ENCODE assay signal across 1 cellular context in the genomic region with DNA sequence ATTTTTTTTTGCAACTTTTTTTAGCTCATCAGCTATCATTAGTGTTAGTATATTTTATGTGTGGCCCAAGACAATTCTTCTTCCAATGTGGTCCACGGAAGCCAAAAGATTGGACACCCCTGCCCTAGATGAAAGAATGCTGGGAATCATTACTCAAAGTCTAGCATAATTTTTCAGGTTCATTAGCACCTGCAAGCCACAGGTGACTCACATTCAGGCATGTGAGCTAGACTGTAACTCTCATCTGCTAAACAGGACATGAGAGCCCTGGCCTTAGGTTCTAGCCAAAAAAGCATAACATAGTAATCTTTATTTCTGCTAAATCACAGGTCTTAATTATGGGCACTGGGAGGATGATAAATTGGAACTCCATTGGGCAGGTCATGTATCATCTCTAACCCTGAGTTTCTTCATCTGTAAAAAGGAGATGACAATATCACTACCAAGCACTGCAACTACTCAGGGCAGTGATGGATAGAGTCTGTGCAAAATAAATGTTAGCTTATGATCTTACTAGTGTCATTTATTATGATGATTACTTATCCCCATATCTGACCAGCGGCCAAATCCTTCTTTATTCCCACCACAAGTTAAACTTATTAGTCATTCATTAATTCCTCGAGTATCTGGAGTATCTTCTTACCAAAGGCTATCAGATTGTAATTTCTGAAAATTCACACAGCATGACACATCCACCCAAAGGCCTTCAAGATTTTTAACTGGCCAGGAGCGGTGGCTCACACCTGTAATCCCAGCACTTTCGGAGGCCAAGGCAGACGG.
TF ChIP-seq lines count a peak whose summit lies in the region.

No MANE protein-coding gene starts in this region.

TF ChIP-seq in SK-N-SH, 30 proteins besides CTCF, POLR2A, EP300 and RAD21 (continued from another document):
- TF ChIP-seq REST (IDR thresholded peaks at IDR 0.05; ENCODE audit: low read depth, low read length), result no peak
- TF ChIP-seq, protein P1, sequence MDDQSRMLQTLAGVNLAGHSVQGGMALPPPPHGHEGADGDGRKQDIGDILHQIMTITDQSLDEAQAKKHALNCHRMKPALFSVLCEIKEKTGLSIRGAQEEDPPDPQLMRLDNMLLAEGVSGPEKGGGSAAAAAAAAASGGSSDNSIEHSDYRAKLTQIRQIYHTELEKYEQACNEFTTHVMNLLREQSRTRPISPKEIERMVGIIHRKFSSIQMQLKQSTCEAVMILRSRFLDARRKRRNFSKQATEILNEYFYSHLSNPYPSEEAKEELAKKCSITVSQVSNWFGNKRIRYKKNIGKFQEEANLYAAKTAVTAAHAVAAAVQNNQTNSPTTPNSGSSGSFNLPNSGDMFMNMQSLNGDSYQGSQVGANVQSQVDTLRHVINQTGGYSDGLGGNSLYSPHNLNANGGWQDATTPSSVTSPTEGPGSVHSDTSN (IDR thresholded peaks at IDR 0.05), result peak; percentile 91
- no peak for TF ChIP-seq EZH2phosphoT487 (IDR thresholded peaks at IDR 0.05; ENCODE audit: borderline replicate concordance, low read depth)
- TF ChIP-seq TEAD4 (IDR thresholded peaks at IDR 0.05; ENCODE audit: borderline replicate concordance, insufficient read depth), result 0 out of 2 replicates have a peak, but pooled peaks have one; percentile 23
- no peak for TF ChIP-seq NRF1 (IDR thresholded peaks at IDR 0.05; ENCODE audit: low read depth, low read length)
- no peak for TF ChIP-seq RCOR1 (IDR thresholded peaks at IDR 0.05; ENCODE audit: low read length)
- no peak for TF ChIP-seq GABPA (IDR thresholded peaks at IDR 0.05; ENCODE audit: low read depth)
- TF ChIP-seq FOXJ3 (CRISPR knock-in tag; IDR thresholded peaks at IDR 0.05), result no peak
- peak; percentile 46; the same call in 1 of the 2 replicates for TF ChIP-seq FOSL2 (IDR thresholded peaks at IDR 0.05; ENCODE audit: borderline replicate concordance, low read depth)
- TF ChIP-seq RFX5 (IDR thresholded peaks at IDR 0.05; ENCODE audit: low read length), result no peak
- TF ChIP-seq FOXM1 (IDR thresholded peaks at IDR 0.05; ENCODE audit: low read depth), result no peak
- peak; percentile 71 for TF ChIP-seq JUND (IDR thresholded peaks at IDR 0.05)
- no peak for TF ChIP-seq YY1 (IDR thresholded peaks at IDR 0.05; ENCODE audit: low read depth)
- TF ChIP-seq MXI1 (IDR thresholded peaks at IDR 0.05; ENCODE audit: low read depth, low read length), result no peak
- no peak for TF ChIP-seq IRF3 (IDR thresholded peaks at IDR 0.05; ENCODE audit: low read depth, low read length)
TF ChIP-seq in SK-N-SH: peak in this region for 10.
